ENCODE assay signal across 14 cellular contexts in the genomic region with DNA sequence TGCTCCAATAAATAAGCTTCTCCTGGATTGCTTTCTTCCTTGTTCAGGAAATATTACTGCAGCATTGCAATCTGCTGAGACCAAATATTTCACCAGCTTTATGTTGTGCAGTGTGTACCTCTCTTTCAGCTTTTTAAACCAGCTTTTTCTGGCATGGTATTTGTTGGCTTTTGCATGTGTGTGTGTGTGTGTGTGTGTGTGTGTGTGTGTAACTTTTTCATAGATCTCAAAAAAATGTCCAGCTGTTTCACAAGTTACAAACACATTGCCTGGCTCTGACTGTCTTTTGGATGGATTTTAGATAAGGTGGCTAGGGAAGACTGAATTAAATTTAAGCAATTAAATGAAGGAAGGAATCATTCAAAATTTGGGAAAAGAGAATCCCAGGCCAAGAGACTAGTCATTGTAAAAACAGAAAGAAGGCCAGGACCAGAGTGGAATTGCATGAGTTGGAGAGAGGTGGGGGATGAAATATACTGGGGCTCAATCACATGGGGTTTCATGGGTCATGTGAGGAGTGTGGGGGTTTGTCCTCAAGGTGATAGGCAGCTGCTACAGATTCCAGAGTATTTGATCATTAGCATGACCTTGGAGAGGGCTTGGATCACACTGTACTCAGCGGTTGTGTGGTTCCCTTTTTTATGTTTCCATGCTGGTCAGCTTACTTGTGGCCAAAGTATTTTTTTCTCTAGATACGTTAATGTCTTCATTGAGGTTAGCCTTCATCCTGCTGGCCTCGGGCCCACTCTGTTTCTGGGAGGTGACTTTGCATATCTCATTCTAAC.
DNase-seq lines count a peak whose midpoint lies in the region; ATAC-seq and TF ChIP-seq lines count a peak whose summit lies in the region.
"Had no signal": no experiment of that assay in that cellular context is flagged by ENCODE, and none has a peak within 500 bp of the region (broad histone marks: within the 10 kb centered on the region; RNA-seq: fewer than 3 reads in every experiment).

No MANE protein-coding gene starts in this region.

- H3K4me1 ChIP-seq in breast epithelium (peaks cover 0 to 5% of the 10 kb centered on the region in 2 donors), adipocyte (ENCODE audit: control insufficient read depth, insufficient read depth, low read length) (peaks cover 56% of the 10 kb centered on the region), thoracic aorta (ENCODE audit: control insufficient read depth in 1 of 2, low read depth in 2 of 2) (peaks cover 27 to 52% of the 10 kb centered on the region in 2 donors)
- H3K4me1 ChIP-seq: Peyer's patch had no signal

- in situ Hi-C loops in G401 (cut with HindIII; ENCODE audit: low sequenced_read_pairs) = no loop called here

- H3K27me3 Mint-ChIP-seq in MCF 10A (ENCODE audit: insufficient read depth, unreplicated experiment) = peaks cover 30% of the 10 kb centered on the region

- intact Hi-C loops in MCF 10A (cut with micrococcal nuclease) = loop anchor here (5.0 kb wide), 1 partner anchor 328 kb away; no protein-coding TSS in a partner anchor
- intact Hi-C loops in breast epithelium (cut with DNase I; ENCODE audit: low total_unique reads) = loop anchor here (10.0 kb wide), 1 partner anchor 890 kb away; no protein-coding TSS in a partner anchor

- ATAC-seq in thoracic aorta (ENCODE audit: insufficient number of reproducible peaks, low FRiP score, low read depth) = peak; percentile 18
- ATAC-seq: left colon had no signal

- H3K4me3 Mint-ChIP-seq in MCF 10A (ENCODE audit: unreplicated experiment) = no peak overlapping the region
- H3K4me3 Mint-ChIP-seq: activated naive CD4-positive, alpha-beta T cell treated with anti-CD3 and anti-CD28 coated beads, Interleukin-2, amount 50 U/mL, for 24 hours; nephron progenitor cell had no signal

- TF ChIP-seq POLR2A in breast epithelium (IDR thresholded peaks at IDR 0.05) = no peak

- no peaks in the 10 kb centered on the region for H3K9me3 ChIP-seq in breast epithelium
- no peaks in the 10 kb centered on the region for H3K9me3 ChIP-seq in adipocyte (ENCODE audit: control insufficient read depth, low read length)
- H3K9me3 ChIP-seq in thoracic aorta = no peaks in the 10 kb centered on the region
- H3K9me3 ChIP-seq: Peyer's patch had no signal

- peaks cover 5% of the 10 kb centered on the region for H3K9me3 Mint-ChIP-seq in MCF 10A (ENCODE audit: unreplicated experiment)
- H3K9me3 Mint-ChIP-seq: nephron progenitor cell had no signal

- H3K9ac ChIP-seq in adipocyte (ENCODE audit: low read length) = peak overlapping the region; percentile 28

- POLR2A ChIA-PET in MCF 10A (lab: Yijun Ruan, JAX) = interaction anchor here (1.1 to 1.4 kb wide), 2 partner anchors 9 to 64 kb away, joined by 3 read pairs; no protein-coding TSS in a partner anchor

- H3K4me3 ChIP-seq in breast epithelium = no peak overlapping the region
- H3K4me3 ChIP-seq in adipocyte (ENCODE audit: low read length) = no peak overlapping the region
- H3K4me3 ChIP-seq in foreskin fibroblast (ENCODE audit: low read depth in 1 of 2, low read length in 2 of 2) = no peak overlapping the region
- H3K4me3 ChIP-seq in thoracic aorta = no peak overlapping the region
- H3K4me3 ChIP-seq: Peyer's patch had no signal

- TF ChIP-seq CTCF in MCF 10A (IDR thresholded peaks at IDR 0.05; ENCODE audit: unreplicated experiment) (no peak), breast epithelium (IDR thresholded peaks at IDR 0.05) (no peak), foreskin fibroblast (IDR thresholded peaks at IDR 0.05; ENCODE audit: low read depth, low read length) (no peak), thoracic aorta (IDR thresholded peaks at IDR 0.05) (no peak)

- CTCF ChIA-PET in MCF 10A (lab: Yijun Ruan, JAX) = interaction anchor here (1.1 to 1.6 kb wide), 2 partner anchors 164 to 331 kb away, joined by 3 read pairs; no protein-coding TSS in a partner anchor

- DNase-seq in MCF 10A (ENCODE audit: unreplicated experiment) = peak; percentile 46
- no peak for DNase-seq in breast epithelium (ENCODE audit: low spot score in 2 of 2)
- DNase-seq in adipocyte (ENCODE audit: low read depth) = peak; percentile 62
- DNase-seq in foreskin fibroblast = peak; percentile 78 to 89
- no peak for DNase-seq in thoracic aorta (ENCODE audit: low spot score)
- no peak for DNase-seq in SIG-M5 (lab: John Stamatoyannopoulos, UW)
- DNase-seq in germinal center (ENCODE audit: low spot score) = no peak
- no peak for DNase-seq in G401 (ENCODE audit: low spot score)
- DNase-seq: nephron progenitor cell, Peyer's patch, trophoblast cell had no signal

- H3K4me1 Mint-ChIP-seq in MCF 10A (ENCODE audit: insufficient read depth, unreplicated experiment) = peaks cover 37% of the 10 kb centered on the region
- H3K4me1 Mint-ChIP-seq: activated naive CD4-positive, alpha-beta T cell treated with anti-CD3 and anti-CD28 coated beads, Interleukin-2, amount 50 U/mL, for 24 hours had no signal

- H3K36me3 Mint-ChIP-seq in MCF 10A (ENCODE audit: insufficient read depth, unreplicated experiment) = peaks cover 6% of the 10 kb centered on the region
- H3K36me3 Mint-ChIP-seq: activated naive CD4-positive, alpha-beta T cell treated with anti-CD3 and anti-CD28 coated beads, Interleukin-2, amount 50 U/mL, for 24 hours had no signal

- H3K27me3 ChIP-seq in breast epithelium (no peaks in the 10 kb centered on the region), adipocyte (replicated peaks; ENCODE audit: control insufficient read depth, insufficient read depth, low read length) (no peaks in the 10 kb centered on the region), thoracic aorta (replicated peaks; ENCODE audit: insufficient read depth) (no peaks in the 10 kb centered on the region)
- H3K27me3 ChIP-seq: Peyer's patch had no signal

- H3K36me3 ChIP-seq in breast epithelium (no peaks in the 10 kb centered on the region), adipocyte (ENCODE audit: control insufficient read depth, insufficient read depth, low read length, severe bottlenecking) (no peaks in the 10 kb centered on the region), thoracic aorta (no peaks in the 10 kb centered on the region)
- H3K36me3 ChIP-seq: Peyer's patch had no signal

- no peak overlapping the region for H3K27ac ChIP-seq in breast epithelium
- H3K27ac ChIP-seq in thoracic aorta = peak overlapping the region in 1 of 2 donors; percentile 0
- H3K27ac ChIP-seq: HL-60, Peyer's patch had no signal

- H3K27ac Mint-ChIP-seq in MCF 10A (ENCODE audit: low read depth, unreplicated experiment) = no peak overlapping the region
- H3K27ac Mint-ChIP-seq: activated naive CD4-positive, alpha-beta T cell treated with anti-CD3 and anti-CD28 coated beads, Interleukin-2, amount 50 U/mL, for 24 hours; nephron progenitor cell had no signal

- BruUV-seq in MCF 10A (replicated peaks; lab: Mats Ljungman, UMichigan) = no TSS peak

Comparison
In these comparisons a context has a peak if more than half of its experiments do, and no peak if none do; other contexts are left out.
1. DNase-seq: peak in MCF 10A (single experiment), adipocyte (single experiment) and foreskin fibroblast (2 of 2); none in breast epithelium (0 of 2), thoracic aorta (single experiment), SIG-M5 (single experiment), germinal center (single experiment) and G401 (single experiment).